In genomic region chr5:68710514-68710913, GRCh38 we compare ENCODE assay signal across 11 cellular contexts.
DNase-seq lines count a peak whose midpoint lies in the region; ATAC-seq and TF ChIP-seq lines count a peak whose summit lies in the region.
"Had no signal": no experiment of that assay in that cellular context is flagged by ENCODE, and none has a peak within 500 bp of the region (broad histone marks: within the 10 kb centered on the region; RNA-seq: fewer than 3 reads in every experiment).

No MANE protein-coding gene starts in this region.

- in situ Hi-C loops in GM13976 (cut with MboI; ENCODE audit: low sequenced_read_pairs, unreplicated experiment): no loop called here

- intact Hi-C loops in CD8-positive, alpha-beta T cell (cut with DNase I, micrococcal nuclease): loop anchor here in 1 of 2 experiments (10.0 kb wide), 1 partner anchor 426 kb away; no protein-coding TSS in a partner anchor

- no peak overlapping the region for H3K4me3 ChIP-seq in CD8-positive, alpha-beta T cell (ENCODE audit: low read depth, low read length)
- H3K4me3 ChIP-seq: coronary artery had no signal

- no peaks in the 10 kb centered on the region for H3K9me3 ChIP-seq in CD8-positive, alpha-beta T cell (ENCODE audit: low read length)

- H3K36me3 ChIP-seq in CD8-positive, alpha-beta T cell (ENCODE audit: insufficient read depth, low read length): no peaks in the 10 kb centered on the region

- no peak overlapping the region for H3K27ac ChIP-seq in CD8-positive, alpha-beta T cell (ENCODE audit: low read depth, low read length)
- H3K27ac ChIP-seq: coronary artery had no signal

- POLR2A ChIA-PET in CD8-positive, alpha-beta T cell (lab: Charles Lee): no interaction called here

- CTCF ChIA-PET in CD8-positive, alpha-beta T cell (lab: Charles Lee): no interaction called here

- H3K27me3 ChIP-seq in CD8-positive, alpha-beta T cell (ENCODE audit: insufficient read depth, low read length): no peaks in the 10 kb centered on the region

- H3K9me3 Mint-ChIP-seq in effector memory CD8-positive, alpha-beta T cell: no peaks in the 10 kb centered on the region
- H3K9me3 Mint-ChIP-seq in CD8-positive, alpha-beta T cell: no peaks in the 10 kb centered on the region

- DNase-seq in GM13976 (ENCODE audit: low spot score) (peak; percentile 32), GF-D8 (lab: John Stamatoyannopoulos, UW) (no peak), dermis blood vessel endothelial cell (no peak)
- no peak for DNase-seq in effector memory CD8-positive, alpha-beta T cell
- no peak for DNase-seq in CD8-positive, alpha-beta T cell
- DNase-seq in activated T-cell treated with anti-CD3 and anti-CD28 coated beads, Interleukin-2, amount 50 U/mL, for 48 hours: no peak
- DNase-seq: DMS153, NCI-H2227 treated with DMSO at 0.1 percent for 48 hours had no signal

- ATAC-seq in GM21381 (IDR thresholded peaks at IDR 0.05; ENCODE audit: unreplicated experiment) (peak; percentile 51), HG03280 (IDR thresholded peaks at IDR 0.05; ENCODE audit: unreplicated experiment) (peak; percentile 49)
- ATAC-seq in effector memory CD8-positive, alpha-beta T cell (replicated peaks): no peak
- no peak for ATAC-seq in CD8-positive, alpha-beta T cell

- peak overlapping the region; percentile 83 to 86 for H3K27ac Mint-ChIP-seq in effector memory CD8-positive, alpha-beta T cell
- no peak overlapping the region for H3K27ac Mint-ChIP-seq in CD8-positive, alpha-beta T cell

- H3K4me3 Mint-ChIP-seq in effector memory CD8-positive, alpha-beta T cell: peak overlapping the region; percentile 66 to 77
- H3K4me3 Mint-ChIP-seq in CD8-positive, alpha-beta T cell: no peak overlapping the region

- H3K4me1 Mint-ChIP-seq in effector memory CD8-positive, alpha-beta T cell (ENCODE audit: low read depth in 2 of 2): peaks cover 20 to 27% of the 10 kb centered on the region in 2 donors
- H3K4me1 Mint-ChIP-seq in CD8-positive, alpha-beta T cell (ENCODE audit: low read depth): peaks cover 38% of the 10 kb centered on the region

- H3K27me3 Mint-ChIP-seq in effector memory CD8-positive, alpha-beta T cell: peaks cover 0 to 11% of the 10 kb centered on the region in 2 donors
- no peaks in the 10 kb centered on the region for H3K27me3 Mint-ChIP-seq in CD8-positive, alpha-beta T cell (ENCODE audit: low read depth)

- no peak for TF ChIP-seq CTCF in GM13976 (IDR thresholded peaks at IDR 0.05; ENCODE audit: borderline replicate concordance, control extremely low read depth, extremely low read depth, insufficient read depth, missing control alignments)
- no peak for TF ChIP-seq CTCF in CD8-positive, alpha-beta T cell (IDR thresholded peaks at IDR 0.05)

- H3K36me3 Mint-ChIP-seq in effector memory CD8-positive, alpha-beta T cell (ENCODE audit: insufficient read depth): no peaks in the 10 kb centered on the region
- H3K36me3 Mint-ChIP-seq in CD8-positive, alpha-beta T cell: no peaks in the 10 kb centered on the region

- H3K4me1 ChIP-seq in CD8-positive, alpha-beta T cell (ENCODE audit: insufficient read depth, low read length): peaks cover 29% of the 10 kb centered on the region

Comparison
In these comparisons a context has a peak if more than half of its experiments do, and no peak if none do; other contexts are left out.
1. ATAC-seq: peak in GM21381 (single experiment) and HG03280 (single experiment); none in effector memory CD8-positive, alpha-beta T cell (single experiment) and CD8-positive, alpha-beta T cell (single experiment).